In the genomic region with DNA sequence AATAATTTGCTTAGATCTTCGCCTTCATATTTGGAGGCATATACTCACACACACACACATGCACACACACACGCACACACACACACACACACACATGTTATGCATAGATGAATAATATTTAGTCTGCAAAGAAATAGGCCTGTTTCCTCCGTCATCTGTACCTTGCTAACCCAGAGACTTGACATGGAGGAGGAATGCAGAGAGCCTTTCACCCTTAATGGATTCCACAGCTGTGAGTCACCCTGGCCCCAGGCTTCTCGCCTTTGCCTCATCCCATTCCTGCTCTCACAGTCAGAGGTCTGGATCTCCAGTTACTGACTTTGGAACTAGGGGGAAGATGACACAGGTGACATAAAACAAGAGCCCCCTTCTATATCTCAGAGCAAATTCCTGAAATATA, we compare ENCODE assay signal across 9 cellular contexts. TPM values are rescaled to one million over a fixed set of nuclear protein-coding genes. Genes with fewer than 3 reads are reported as not detected.
DNase-seq lines count a peak whose midpoint lies in the region; ATAC-seq lines count a peak whose summit lies in the region.
"Had no signal": no experiment of that assay in that cellular context is flagged by ENCODE, and none has a peak within 500 bp of the region (broad histone marks: within the 10 kb centered on the region; RNA-seq: fewer than 3 reads in every experiment).

No MANE protein-coding gene starts in this region.

- WGBS in mesodermal cell (ENCODE audit: insufficient coverage in 2 of 2), 2 experiments: 20% methylated on average over 1 of the region's 4 CpGs; no CpG with 5 or more reads in 1 of the 2 experiments

- H3K4me1 ChIP-seq in mesodermal cell (ENCODE audit: control insufficient read depth, insufficient read depth, low read length, poor library complexity, severe bottlenecking): peaks cover 58% of the 10 kb centered on the region
- H3K4me1 ChIP-seq: ascending aorta had no signal

- H3K27ac ChIP-seq in mesodermal cell (ENCODE audit: low read depth, low read length, severe bottlenecking): peak overlapping the region; percentile 99
- H3K27ac ChIP-seq: ascending aorta had no signal

- peaks cover 26% of the 10 kb centered on the region for H3K36me3 ChIP-seq in mesodermal cell (ENCODE audit: control insufficient read depth, insufficient read depth, low read length)
- H3K36me3 ChIP-seq: ascending aorta had no signal

- intact Hi-C loops in posterior vena cava (cut with DNase I): no loop called here

- ATAC-seq in esophagus mucosa (peak; percentile 99), HG02973 (IDR thresholded peaks at IDR 0.05; ENCODE audit: unreplicated experiment) (no peak)

- DNase-seq in AG08395 (ENCODE audit: low spot score) (peak; percentile 97), NCI-H226 (peak; percentile 98), NCI-H1436 (lab: John Stamatoyannopoulos, UW) (no peak), posterior vena cava (ENCODE audit: low spot score) (no peak)
- no peak for DNase-seq in stimulated activated CD4-positive, alpha-beta T cell treated with anti-CD3 and anti-CD28 coated beads, Interleukin-1b, Interleukin-23, amount 100 ng/mL, for 48 hours

- no peak overlapping the region for H3K4me3 ChIP-seq in mesodermal cell (ENCODE audit: extremely low read depth, insufficient read depth, low read length, poor library complexity, severe bottlenecking)
- H3K4me3 ChIP-seq: ascending aorta had no signal

- H3K9me3 ChIP-seq in mesodermal cell (ENCODE audit: control insufficient read depth, low read length): no peaks in the 10 kb centered on the region
- H3K9me3 ChIP-seq: ascending aorta had no signal

RNA-seq across cellular contexts. Expression of a gene that starts 29.7 kb away (rescaled TPM):
- total RNA-seq in esophagus mucosa (25.9 TPM), posterior vena cava (10 to 100 TPM; 20.0 to 25.7 TPM)
- 24.0 TPM for polyA plus RNA-seq in mesodermal cell (2013, experiment 1 of 2)
- polyA plus RNA-seq in mesodermal cell (2013, experiment 2 of 2): 22.5 TPM

Comparison
In these comparisons a context has a peak if more than half of its experiments do, and no peak if none do; other contexts are left out.
1. DNase-seq: peak in AG08395 (single experiment) and NCI-H226 (single experiment); none in stimulated activated CD4-positive, alpha-beta T cell treated with anti-CD3 and anti-CD28 coated beads, Interleukin-1b, Interleukin-23, amount 100 ng/mL, for 48 hours (single experiment), NCI-H1436 (single experiment) and posterior vena cava (single experiment).